Comparison of ENCODE assay signal across 8 cellular contexts in genomic region chr3:124730920-124731297, GRCh38. TPM values are rescaled to one million over a fixed set of nuclear protein-coding genes. Genes with fewer than 3 reads are reported as not detected.
DNase-seq lines count a peak whose midpoint lies in the region; ATAC-seq and TF ChIP-seq lines count a peak whose summit lies in the region.

No MANE protein-coding gene starts in this region.

- H3K36me3 ChIP-seq in A673 (ENCODE audit: insufficient read depth, low read length, poor library complexity, severe bottlenecking), result peaks cover 20% of the 10 kb centered on the region
- H3K36me3 ChIP-seq in KMS-11 (ENCODE audit: insufficient read depth), result peaks cover 3% of the 10 kb centered on the region; the same call in 1 of the 2 replicates
- peaks cover 0 to 5% (median 0%) of the 10 kb centered on the region in 3 experiments for H3K36me3 ChIP-seq in naive thymus-derived CD4-positive, alpha-beta T cell (ENCODE audit: control insufficient read depth in 2 of 3, insufficient read depth in 3 of 3, low read length in 3 of 3)

- peaks cover 24% of the 10 kb centered on the region for H3K4me1 Mint-ChIP-seq in central memory CD8-positive, alpha-beta T cell
- peaks cover 20 to 52% (median 50%) of the 10 kb centered on the region in 7 donors for H3K4me1 Mint-ChIP-seq in naive thymus-derived CD4-positive, alpha-beta T cell

- peaks cover 18% of the 10 kb centered on the region for H3K27me3 Mint-ChIP-seq in central memory CD8-positive, alpha-beta T cell
- peaks cover 3 to 22% (median 13%) of the 10 kb centered on the region in 5 donors for H3K27me3 Mint-ChIP-seq in naive thymus-derived CD4-positive, alpha-beta T cell

- peak overlapping the region; percentile 100 for H3K27ac Mint-ChIP-seq in central memory CD8-positive, alpha-beta T cell (ENCODE audit: low read depth)
- peak overlapping the region; percentile 96 to 100 (median 98) for H3K27ac Mint-ChIP-seq in naive thymus-derived CD4-positive, alpha-beta T cell

- no peak for DNase-seq in A673 (ENCODE audit: low spot score)
- DNase-seq in central memory CD8-positive, alpha-beta T cell (ENCODE audit: low spot score in 2 of 2), result no peak
- peak in 1 of 9 donors; percentile 27 for DNase-seq in naive thymus-derived CD4-positive, alpha-beta T cell
- DNase-seq in NCI-H446 (lab: John Stamatoyannopoulos, UW), result no peak
- no peak for DNase-seq in SHP77 (lab: John Stamatoyannopoulos, UW)
- no peak for DNase-seq in A172 (ENCODE audit: low spot score)

- H3K9me3 Mint-ChIP-seq in central memory CD8-positive, alpha-beta T cell, result no peaks in the 10 kb centered on the region
- peaks cover 0 to 7% (median 0%) of the 10 kb centered on the region in 11 donors for H3K9me3 Mint-ChIP-seq in naive thymus-derived CD4-positive, alpha-beta T cell

- TF ChIP-seq CTCF in A673 (conservative IDR thresholded peaks at IDR 0.05; ENCODE audit: low read depth, low read length), result no peak
- TF ChIP-seq CTCF in KMS-11 (conservative IDR thresholded peaks at IDR 0.05; ENCODE audit: low read depth, low read length), result no peak

- CTCF ChIA-PET in A673 (lab: Charles Lee), result no interaction called here
- CTCF ChIA-PET in naive thymus-derived CD4-positive, alpha-beta T cell (lab: Charles Lee), result no interaction called here

- H3K9ac ChIP-seq in KMS-11, result peak overlapping the region; percentile 95

- no peaks in the 10 kb centered on the region for H4K20me1 ChIP-seq in KMS-11 (ENCODE audit: insufficient read depth)

- peaks cover 31% of the 10 kb centered on the region for H3K4me1 ChIP-seq in A673 (ENCODE audit: insufficient read depth, low read length, poor library complexity, severe bottlenecking)
- peaks cover 38% of the 10 kb centered on the region for H3K4me1 ChIP-seq in KMS-11 (ENCODE audit: low read depth, poor library complexity, severe bottlenecking)
- H3K4me1 ChIP-seq in naive thymus-derived CD4-positive, alpha-beta T cell (ENCODE audit: control insufficient read depth in 2 of 2, insufficient read depth in 2 of 2, low read length in 2 of 2), result peaks cover 11 to 32% of the 10 kb centered on the region in 2 donors

- no peak for ATAC-seq in central memory CD8-positive, alpha-beta T cell (replicated peaks; ENCODE audit: extremely low read depth, poor library complexity, severe bottlenecking)
- ATAC-seq in naive thymus-derived CD4-positive, alpha-beta T cell, result no peak
- no peak for ATAC-seq in GM21723 (IDR thresholded peaks at IDR 0.05; ENCODE audit: unreplicated experiment)

- peak overlapping the region; percentile 96 for H3K4me3 Mint-ChIP-seq in central memory CD8-positive, alpha-beta T cell
- H3K4me3 Mint-ChIP-seq in naive thymus-derived CD4-positive, alpha-beta T cell, result peak overlapping the region; percentile 93 to 100 (median 98)

- intact Hi-C loops in A673 (cut with micrococcal nuclease; ENCODE audit: unreplicated experiment), result no loop called here
- intact Hi-C loops in naive thymus-derived CD4-positive, alpha-beta T cell (cut with micrococcal nuclease), result loop anchor here (1.0 to 10.0 kb wide), 14 partner anchors 16 to 1746 kb away; partner anchors contain the start of genes OSBPL11 (in 2 of the 2), SLC41A3 (in 2 of the 2), HACD2 (in 1 of the 2) and HEG1 (in 1 of the 2)

- H3K27me3 ChIP-seq in A673 (replicated peaks; ENCODE audit: insufficient read depth, low read depth, low read length, poor library complexity) (no peaks in the 10 kb centered on the region), KMS-11 (ENCODE audit: insufficient read depth, low read depth) (no peaks in the 10 kb centered on the region)
- H3K27me3 ChIP-seq in naive thymus-derived CD4-positive, alpha-beta T cell (ENCODE audit: control insufficient read depth in 2 of 2, insufficient read depth in 2 of 2, low read length in 2 of 2), result peaks cover 0 to 4% of the 10 kb centered on the region in 2 donors

- BruUV-seq in A673 (replicated peaks; lab: Mats Ljungman, UMichigan), result no TSS peak

- H3K27ac ChIP-seq in A673 (ENCODE audit: low read depth, low read length, poor library complexity, severe bottlenecking) (peak overlapping the region; percentile 93), KMS-11 (peak overlapping the region; percentile 75)
- peak overlapping the region; percentile 77 for H3K27ac ChIP-seq in naive thymus-derived CD4-positive, alpha-beta T cell (ENCODE audit: low read depth, low read length)

- peak overlapping the region; percentile 75 for H3K4me3 ChIP-seq in A673 (ENCODE audit: low read depth, low read length, poor library complexity, severe bottlenecking)
- H3K4me3 ChIP-seq in KMS-11 (IDR thresholded peaks at IDR 0.05; ENCODE audit: insufficient read depth, low read depth, low read length), result peak overlapping the region; percentile 83
- H3K4me3 ChIP-seq in naive thymus-derived CD4-positive, alpha-beta T cell (ENCODE audit: low read length), result peak overlapping the region; percentile 78

- POLR2A ChIA-PET in A673 (lab: Charles Lee; ENCODE audit: low non-redundant PET), result no interaction called here
- POLR2A ChIA-PET in naive thymus-derived CD4-positive, alpha-beta T cell (lab: Charles Lee), result interaction anchor here (1.3 kb wide), 1 partner anchor 1743 kb away, joined by 3 read pairs; no protein-coding TSS in a partner anchor

- no peaks in the 10 kb centered on the region for H3K9me3 ChIP-seq in A673 (ENCODE audit: low read depth, low read length, poor library complexity, severe bottlenecking)
- no peaks in the 10 kb centered on the region for H3K9me3 ChIP-seq in naive thymus-derived CD4-positive, alpha-beta T cell (ENCODE audit: control insufficient read depth in 2 of 3, low read length in 3 of 3)

- H3K36me3 Mint-ChIP-seq in central memory CD8-positive, alpha-beta T cell (ENCODE audit: insufficient read depth), result peaks cover 17% of the 10 kb centered on the region
- peaks cover 3 to 12% (median 5%) of the 10 kb centered on the region in 5 donors for H3K36me3 Mint-ChIP-seq in naive thymus-derived CD4-positive, alpha-beta T cell

- peaks cover 45% of the 10 kb centered on the region for H3K79me2 ChIP-seq in KMS-11 (ENCODE audit: insufficient read depth, low read depth)

- H2AFZ ChIP-seq in KMS-11 (ENCODE audit: low read depth), result peak overlapping the region; percentile 77

- peak overlapping the region; percentile 89 for H3K4me2 ChIP-seq in KMS-11

RNA-seq across cellular contexts. Expression of gene UMPS, which starts 0.7 kb away (rescaled TPM):
- total RNA-seq in A673 (2021), result 100 and 118 TPM in 2 replicates
- 10 to 100 TPM; 13.2 to 34.8 (median 24.8) TPM for total RNA-seq in naive thymus-derived CD4-positive, alpha-beta T cell
- 10 to 100 TPM; 22.8 to 41.8 TPM for polyA plus RNA-seq in naive thymus-derived CD4-positive, alpha-beta T cell
- 55.5 and 84.5 TPM in 2 replicates for total RNA-seq in A172 (2014; rRNA removed; shearing (Covaris generic))
